1 cellular context compared by ENCODE assay signal in genomic region chr11:76234704-76235232, GRCh38.
TF ChIP-seq lines count a peak whose summit lies in the region.

No MANE protein-coding gene starts in this region.

TF ChIP-seq in HEK293, 187 proteins besides CTCF, POLR2A, EP300 and RAD21 (continued from another document):
- TF ChIP-seq PRDM10 (tag by site-specific recombination; IDR thresholded peaks at IDR 0.05): peak; percentile 56; the same call in 1 of the 2 replicates
